30 cellular contexts compared by ENCODE assay signal in the genomic region with DNA sequence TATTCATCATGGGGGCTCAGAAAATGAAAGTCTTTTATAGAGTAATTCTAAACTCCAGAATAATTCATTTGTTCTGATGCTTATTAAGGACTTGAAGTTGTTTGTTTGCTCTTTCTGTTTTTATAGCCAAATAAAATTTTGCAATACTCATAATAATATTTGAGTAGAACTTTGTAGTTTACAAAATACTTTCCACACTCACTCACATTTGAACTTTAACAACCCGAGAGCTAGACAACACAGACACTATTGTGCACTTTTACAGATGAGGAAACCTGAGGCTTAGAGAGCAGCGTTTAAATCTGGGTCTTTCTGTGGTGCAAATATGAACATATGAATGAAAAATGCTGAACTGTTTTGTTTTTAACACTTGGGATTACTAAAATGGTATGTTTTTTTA.
DNase-seq lines count a peak whose midpoint lies in the region; ATAC-seq, FAIRE-seq and TF ChIP-seq lines count a peak whose summit lies in the region.
"Had no signal": no experiment of that assay in that cellular context is flagged by ENCODE, and none has a peak within 500 bp of the region (broad histone marks: within the 10 kb centered on the region; RNA-seq: fewer than 3 reads in every experiment).

No MANE protein-coding gene starts in this region.

- FAIRE-seq in A204.1 (lab: Jason Lieb, UNC) (peak; percentile 72), D721Med (lab: Jason Lieb, UNC) (peak; percentile 32)
- FAIRE-seq: keratinocyte had no signal

- no peak for ATAC-seq in effector memory CD8-positive, alpha-beta T cell (replicated peaks)
- ATAC-seq: activated CD4-positive, alpha-beta T cell treated with anti-CD3 and anti-CD28 coated beads for 36 hours; activated CD8-positive, alpha-beta T cell treated with anti-CD3 and anti-CD28 coated beads, Interleukin-2, amount 10 ng/mL, durations not matched to agents 7 days and 5 days; HCT116; left ventricle myocardium superior had no signal

- peaks cover 24 to 39% of the 10 kb centered on the region in 2 donors for H3K4me1 Mint-ChIP-seq in effector memory CD8-positive, alpha-beta T cell (ENCODE audit: low read depth in 2 of 2)
- H3K4me1 Mint-ChIP-seq in neural crest cell = peaks cover 34% of the 10 kb centered on the region

- H3K4me3 Mint-ChIP-seq in effector memory CD8-positive, alpha-beta T cell = no peak overlapping the region
- H3K4me3 Mint-ChIP-seq in neural crest cell = no peak overlapping the region
- H3K4me3 Mint-ChIP-seq: activated CD4-positive, alpha-beta T cell treated with anti-CD3 and anti-CD28 coated beads for 36 hours; activated CD8-positive, alpha-beta T cell treated with anti-CD3 and anti-CD28 coated beads, Interleukin-2, amount 10 ng/mL, durations not matched to agents 7 days and 5 days; IgD-negative memory B cell; type B pancreatic cell had no signal

- DNase-seq in D721Med (ENCODE audit: insufficient read length, low spot score) (no peak), neural crest cell (ENCODE audit: low read depth, low spot score) (no peak), superior temporal gyrus (ENCODE audit: extremely low spot score) (no peak), NCI-H1694 (lab: John Stamatoyannopoulos, UW) (no peak), A172 (ENCODE audit: low spot score) (no peak)
- no peak for DNase-seq in effector memory CD8-positive, alpha-beta T cell
- DNase-seq in stimulated activated CD4-positive, alpha-beta T cell treated with anti-CD3 and anti-CD28 coated beads, Interleukin-1b, Interleukin-23, amount 100 ng/mL, for 48 hours = no peak
- DNase-seq: activated CD4-positive, alpha-beta T cell treated with anti-CD3 and anti-CD28 coated beads for 36 hours; activated CD8-positive, alpha-beta T cell treated with anti-CD3 and anti-CD28 coated beads, Interleukin-2, amount 10 ng/mL, durations not matched to agents 7 days and 5 days; BE2C; caudate nucleus; COR-L47; cortex of kidney; DMS53; effector memory CD4-positive, alpha-beta T cell; erythroblast; foreskin fibroblast; head of caudate nucleus; left ventricle myocardium superior; MV-4-11; NCI-H1694 treated with DMSO at 0.1 percent for 48 hours; NCI-H446 treated with DMSO at 0.1 percent for 48 hours; NCI-H82; stimulated activated CD4-positive, alpha-beta T cell treated with anti-CD3 and anti-CD28 coated beads, Interleukin-4, amount 100 ng/mL, for 4 hours; T-helper 9 cell had no signal

- TF ChIP-seq CTCF in D721Med (IDR thresholded peaks at IDR 0.05; ENCODE audit: insufficient read depth, missing control alignments) = no peak
- no peak for TF ChIP-seq CTCF in neural crest cell (conservative IDR thresholded peaks at IDR 0.05)

- H3K27me3 Mint-ChIP-seq in effector memory CD8-positive, alpha-beta T cell = no peaks in the 10 kb centered on the region
- H3K27me3 Mint-ChIP-seq in neural crest cell (ENCODE audit: low read depth) = no peaks in the 10 kb centered on the region
- H3K27me3 Mint-ChIP-seq: activated CD4-positive, alpha-beta T cell treated with anti-CD3 and anti-CD28 coated beads for 36 hours; IgD-negative memory B cell; type B pancreatic cell had no signal

- H3K27ac Mint-ChIP-seq in effector memory CD8-positive, alpha-beta T cell = peak overlapping the region; percentile 27 to 81
- peak overlapping the region; percentile 85 for H3K27ac Mint-ChIP-seq in neural crest cell (ENCODE audit: unreplicated experiment)
- H3K27ac Mint-ChIP-seq: activated CD4-positive, alpha-beta T cell treated with anti-CD3 and anti-CD28 coated beads for 36 hours; activated CD8-positive, alpha-beta T cell treated with anti-CD3 and anti-CD28 coated beads, Interleukin-2, amount 10 ng/mL, durations not matched to agents 7 days and 5 days; IgD-negative memory B cell; type B pancreatic cell had no signal

- no peaks in the 10 kb centered on the region for H3K36me3 Mint-ChIP-seq in effector memory CD8-positive, alpha-beta T cell (ENCODE audit: insufficient read depth)
- peaks cover 2% of the 10 kb centered on the region for H3K36me3 Mint-ChIP-seq in neural crest cell (ENCODE audit: low read depth)

- no peaks in the 10 kb centered on the region for H3K9me3 Mint-ChIP-seq in effector memory CD8-positive, alpha-beta T cell
- H3K9me3 Mint-ChIP-seq in neural crest cell = no peaks in the 10 kb centered on the region
- H3K9me3 Mint-ChIP-seq: IgD-negative memory B cell, type B pancreatic cell had no signal
